23 cellular contexts compared by ENCODE assay signal in the genomic region with DNA sequence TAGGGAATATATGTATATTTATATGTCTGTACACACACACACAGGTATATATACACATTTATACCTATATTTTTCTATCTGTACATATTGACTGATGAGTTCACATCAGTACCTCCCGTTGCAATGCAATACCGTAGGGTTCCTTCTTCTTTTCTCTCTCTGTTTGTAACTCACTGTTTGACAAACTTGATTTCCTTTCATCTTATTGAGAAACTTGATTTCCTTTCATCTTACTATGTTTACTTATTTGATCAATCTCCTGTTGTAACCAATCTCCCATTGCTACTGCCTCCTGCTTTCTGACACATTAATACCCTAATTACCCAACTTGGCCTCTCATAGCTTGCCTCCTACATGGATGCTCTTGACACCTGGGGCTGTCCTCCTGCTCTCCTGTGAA. TPM values are rescaled to one million over a fixed set of nuclear protein-coding genes. Genes with fewer than 3 reads are reported as not detected.
DNase-seq lines count a peak whose midpoint lies in the region; ATAC-seq and TF ChIP-seq lines count a peak whose summit lies in the region.
"Had no signal": no experiment of that assay in that cellular context is flagged by ENCODE, and none has a peak within 500 bp of the region (broad histone marks: within the 10 kb centered on the region; RNA-seq: fewer than 3 reads in every experiment).

No MANE protein-coding gene starts in this region.

- H3K36me3 ChIP-seq in esophagus muscularis mucosa (no peaks in the 10 kb centered on the region), psoas muscle (ENCODE audit: insufficient read depth in 1 of 2, low read depth in 1 of 2) (no peaks in the 10 kb centered on the region), stomach (no peaks in the 10 kb centered on the region)
- H3K36me3 ChIP-seq: BE2C, HAP-1 had no signal

- H3K36me3 Mint-ChIP-seq in stimulated activated naive CD8-positive, alpha-beta T cell treated with anti-CD3 and anti-CD28 coated beads, Interleukin-15, Interleukin-2, amounts not matched to agents 100 ng/mL and 50 ng/mL, for 24 hours (ENCODE audit: low read depth) = peaks cover 23% of the 10 kb centered on the region

- 90% methylated on average over 2 of the region's 2 CpGs for WGBS in esophagus muscularis mucosa
- 94 to 99% (median 96%) methylated on average over 2 of the region's 2 CpGs for WGBS in psoas muscle, 3 donors
- WGBS in stomach, 5 donors = 76 to 98% (median 86%) methylated on average over 2 of the region's 2 CpGs

- ATAC-seq in stimulated activated naive CD8-positive, alpha-beta T cell treated with anti-CD3 and anti-CD28 coated beads, Interleukin-15, amount 100 ng/mL, for 72 hours = no peak
- ATAC-seq in psoas muscle (no peak), GM18519 (IDR thresholded peaks at IDR 0.05; ENCODE audit: low FRiP score, unreplicated experiment) (no peak)
- ATAC-seq: GM12878, SK-N-SH treated with all-trans-retinoic acid at 6 μM for 48 hours had no signal

- H3K4me1 ChIP-seq in esophagus muscularis mucosa (peaks cover 75 to 100% (median 91%) of the 10 kb centered on the region in 4 donors), psoas muscle (peaks cover 71% of the 10 kb centered on the region), stomach (peaks cover 24 to 76% (median 58%) of the 10 kb centered on the region in 4 donors)

- H3K4me3 ChIP-seq in esophagus muscularis mucosa (no peak overlapping the region), psoas muscle (no peak overlapping the region), stomach (no peak overlapping the region)
- H3K4me3 ChIP-seq: GM12878, GM23338, HAP-1 had no signal

- TF ChIP-seq CTCF in esophagus muscularis mucosa (IDR thresholded peaks at IDR 0.05) (no peak), psoas muscle (IDR thresholded peaks at IDR 0.05) (no peak), stomach (IDR thresholded peaks at IDR 0.05) (no peak)

- H3K4me1 Mint-ChIP-seq in stimulated activated naive CD8-positive, alpha-beta T cell treated with anti-CD3 and anti-CD28 coated beads, Interleukin-15, Interleukin-2, amounts not matched to agents 100 ng/mL and 50 ng/mL, for 24 hours (ENCODE audit: low read depth) = peaks cover 42% of the 10 kb centered on the region
- H3K4me1 Mint-ChIP-seq in stimulated activated naive CD8-positive, alpha-beta T cell treated with anti-CD3 and anti-CD28 coated beads, Interleukin-15, amount 100 ng/mL, for 72 hours = peaks cover 53% of the 10 kb centered on the region

- peak overlapping the region; percentile 38 for H3K27ac Mint-ChIP-seq in stimulated activated naive CD8-positive, alpha-beta T cell treated with anti-CD3 and anti-CD28 coated beads, Interleukin-15, Interleukin-2, amounts not matched to agents 100 ng/mL and 50 ng/mL, for 24 hours
- H3K27ac Mint-ChIP-seq in stimulated activated naive CD8-positive, alpha-beta T cell treated with anti-CD3 and anti-CD28 coated beads, Interleukin-15, amount 100 ng/mL, for 72 hours = no peak overlapping the region
- H3K27ac Mint-ChIP-seq: CD4-positive, alpha-beta T cell had no signal

- intact Hi-C loops in esophagus muscularis mucosa (cut with DNase I) = no loop called here
- intact Hi-C loops in psoas muscle (cut with DNase I) = loop anchor here (5.0 to 10.0 kb wide), 2 partner anchors 48 to 221 kb away; a partner anchor contains a TSS
- intact Hi-C loops in stomach (cut with DNase I; ENCODE audit: low total_unique reads) = no loop called here

- TF ChIP-seq EP300 in esophagus muscularis mucosa (IDR thresholded peaks at IDR 0.05) = no peak
- TF ChIP-seq EP300 in stomach (IDR thresholded peaks at IDR 0.05) = no peak

- no peak overlapping the region for H3K4me3 Mint-ChIP-seq in stimulated activated naive CD8-positive, alpha-beta T cell treated with anti-CD3 and anti-CD28 coated beads, Interleukin-15, Interleukin-2, amounts not matched to agents 100 ng/mL and 50 ng/mL, for 24 hours
- H3K4me3 Mint-ChIP-seq in stimulated activated naive CD8-positive, alpha-beta T cell treated with anti-CD3 and anti-CD28 coated beads, Interleukin-15, amount 100 ng/mL, for 72 hours = no peak overlapping the region
- H3K4me3 Mint-ChIP-seq: CD4-positive, alpha-beta T cell; GM23338 had no signal

- no peak for DNase-seq in stimulated activated naive CD8-positive, alpha-beta T cell treated with anti-CD3 and anti-CD28 coated beads, Interleukin-15, amount 100 ng/mL, for 72 hours
- DNase-seq in esophagus muscularis mucosa (ENCODE audit: extremely low spot score) (no peak), psoas muscle (no peak), stomach (no peak), NCI-H345 treated with DMSO at 0.1 percent for 48 hours (lab: John Stamatoyannopoulos, UW; ENCODE audit: unreplicated experiment) (no peak)
- DNase-seq: BE2C; CD4-positive, alpha-beta T cell; COR-L47; DND-41; KG1; NCI-H1092 treated with DMSO at 0.1 percent for 48 hours; NCI-H1436 treated with DMSO at 0.1 percent for 48 hours; NCI-H1930; NCI-H2227 treated with DMSO at 0.1 percent for 48 hours; NCI-H510A treated with DMSO at 0.1 percent for 48 hours; NCI-H774; NK-92 treated with Interleukin-12 subunit alpha and Interleukin-12 subunit beta, amount 100 ng/mL, for 24 hours had no signal

- H3K9me3 ChIP-seq in esophagus muscularis mucosa (no peaks in the 10 kb centered on the region), psoas muscle (no peaks in the 10 kb centered on the region), stomach (no peaks in the 10 kb centered on the region)
- H3K9me3 ChIP-seq: BE2C, HAP-1 had no signal

- peak overlapping the region in 3 of 4 donors; percentile 2 to 37 (median 30) for H3K27ac ChIP-seq in esophagus muscularis mucosa (replicated peaks in 1 of 4)
- peak overlapping the region; percentile 85 for H3K27ac ChIP-seq in psoas muscle
- H3K27ac ChIP-seq in stomach = no peak overlapping the region

- TF ChIP-seq POLR2A in esophagus muscularis mucosa (IDR thresholded peaks at IDR 0.05; ENCODE audit: low read depth) = no peak
- no peak for TF ChIP-seq POLR2A in stomach (IDR thresholded peaks at IDR 0.05)

- H3K9me3 Mint-ChIP-seq in stimulated activated naive CD8-positive, alpha-beta T cell treated with anti-CD3 and anti-CD28 coated beads, Interleukin-15, Interleukin-2, amounts not matched to agents 100 ng/mL and 50 ng/mL, for 24 hours = no peaks in the 10 kb centered on the region
- H3K9me3 Mint-ChIP-seq in stimulated activated naive CD8-positive, alpha-beta T cell treated with anti-CD3 and anti-CD28 coated beads, Interleukin-15, amount 100 ng/mL, for 72 hours = no peaks in the 10 kb centered on the region
- H3K9me3 Mint-ChIP-seq: CD4-positive, alpha-beta T cell; GM23338 had no signal

- H3K27me3 ChIP-seq in esophagus muscularis mucosa (no peaks in the 10 kb centered on the region), psoas muscle (ENCODE audit: insufficient read depth in 3 of 3, low read length in 2 of 3) (no peaks in the 10 kb centered on the region), stomach (no peaks in the 10 kb centered on the region)
- H3K27me3 ChIP-seq: BE2C had no signal

- no peaks in the 10 kb centered on the region for H3K27me3 Mint-ChIP-seq in stimulated activated naive CD8-positive, alpha-beta T cell treated with anti-CD3 and anti-CD28 coated beads, Interleukin-15, Interleukin-2, amounts not matched to agents 100 ng/mL and 50 ng/mL, for 24 hours
- no peaks in the 10 kb centered on the region for H3K27me3 Mint-ChIP-seq in stimulated activated naive CD8-positive, alpha-beta T cell treated with anti-CD3 and anti-CD28 coated beads, Interleukin-15, amount 100 ng/mL, for 72 hours
- H3K27me3 Mint-ChIP-seq: CD4-positive, alpha-beta T cell had no signal

RNA-seq across cellular contexts. Expression of a gene that starts 49.8 kb away (rescaled TPM):
- total RNA-seq in esophagus muscularis mucosa (10 to 100 TPM; 47.1 to 68.4 (median 59.6) TPM), psoas muscle (10 to 100 TPM; 18.8 to 27.9 (median 22.4) TPM), stomach (10 to 100 TPM in 4 of 5 donors, 1 to 10 TPM in 1; 9.0 to 57.2 (median 41.0) TPM)
- polyA plus RNA-seq in psoas muscle (1 to 10 TPM; 1.6 to 5.9 (median 2.0) TPM), stomach (1 to 10 TPM; 1.2 to 2.2 (median 1.8) TPM)

Comparison
In these comparisons a context has a peak if more than half of its experiments do, and no peak if none do; other contexts are left out.
1. H3K27ac ChIP-seq: peak in esophagus muscularis mucosa (3 of 4) and psoas muscle (single experiment); none in stomach (0 of 5).
2. intact Hi-C loops: an anchor here in psoas muscle (5.0 to 10.0 kb wide); none called in esophagus muscularis mucosa and stomach.